ENCODE assay signal across 13 cellular contexts in genomic region chr6:54428437-54428836, GRCh38.
A peak's percentile ranks its signal among the peaks of the same experiment; 100 is the strongest.
DNase-seq lines count a peak whose midpoint lies in the region; ATAC-seq, FAIRE-seq and TF ChIP-seq lines count a peak whose summit lies in the region.
"Had no signal": no experiment of that assay in that cellular context is flagged by ENCODE, and none has a peak within 500 bp of the region (broad histone marks: within the 10 kb centered on the region; RNA-seq: fewer than 3 reads in every experiment).

No MANE protein-coding gene starts in this region.

- no peak overlapping the region for H3K4me3 Mint-ChIP-seq in endodermal cell
- H3K4me3 Mint-ChIP-seq: activated B cell treated with CpG ODN at 0.5 μM for 24 hours; CD4-positive, alpha-beta T cell; dendritic cell treated with granulocyte-macrophage colony-stimulating factor and Interleukin-4, amounts not matched to agents 40 ng/mL and 50 ng/mL, for 4 days had no signal

- H3K27ac ChIP-seq in K562 (ENCODE audit: extremely low read depth, low read depth, low read length) (no peak overlapping the region), endodermal cell (ENCODE audit: low read depth, low read length) (no peak overlapping the region)
- H3K27ac ChIP-seq: PC-9 had no signal

- intact Hi-C loops in K562 (cut with micrococcal nuclease), result no loop called here

- ATAC-seq in GM18858 (IDR thresholded peaks at IDR 0.05; ENCODE audit: unreplicated experiment) (peak; percentile 88), GM21526 (IDR thresholded peaks at IDR 0.05; ENCODE audit: low FRiP score, unreplicated experiment) (peak; percentile 84), HG03060 (IDR thresholded peaks at IDR 0.05; ENCODE audit: low read depth, unreplicated experiment) (peak; percentile 82), K562 (no peak)

- no peak overlapping the region for H3K4me2 ChIP-seq in K562 (ENCODE audit: insufficient read depth, low read length)
- H3K4me2 ChIP-seq: PC-9 had no signal

- H3K4me1 ChIP-seq in K562 (replicated peaks in 1 of 2; ENCODE audit: control insufficient read depth in 2 of 2, insufficient read depth in 2 of 2, low read length in 2 of 2) (no peaks in the 10 kb centered on the region), endodermal cell (ENCODE audit: control insufficient read depth, insufficient read depth, low read length) (no peaks in the 10 kb centered on the region)

- no peaks in the 10 kb centered on the region for H3K27me3 Mint-ChIP-seq in endodermal cell (ENCODE audit: insufficient read depth)
- H3K27me3 Mint-ChIP-seq: activated B cell treated with CpG ODN at 0.5 μM for 24 hours; CD4-positive, alpha-beta T cell; dendritic cell treated with granulocyte-macrophage colony-stimulating factor and Interleukin-4, amounts not matched to agents 40 ng/mL and 50 ng/mL, for 4 days had no signal

- no peaks in the 10 kb centered on the region for H3K9me3 Mint-ChIP-seq in endodermal cell
- H3K9me3 Mint-ChIP-seq: activated B cell treated with CpG ODN at 0.5 μM for 24 hours had no signal

- H3K9ac ChIP-seq in K562 (ENCODE audit: insufficient read depth in 1 of 2, low read depth in 2 of 2, low read length in 2 of 2), result no peak overlapping the region
- no peak overlapping the region for H3K9ac ChIP-seq in endodermal cell (ENCODE audit: extremely low read depth, low read length, poor library complexity, severe bottlenecking)

- FAIRE-seq in K562 (lab: Jason Lieb, UNC) (no peak), D721Med (lab: Jason Lieb, UNC) (no peak)

- no peak overlapping the region for H3K27ac Mint-ChIP-seq in endodermal cell
- H3K27ac Mint-ChIP-seq: activated B cell treated with CpG ODN at 0.5 μM for 24 hours; CD4-positive, alpha-beta T cell; dendritic cell treated with granulocyte-macrophage colony-stimulating factor and Interleukin-4, amounts not matched to agents 40 ng/mL and 50 ng/mL, for 4 days had no signal

- H3K79me2 ChIP-seq in K562 (ENCODE audit: control insufficient read depth, insufficient read depth, low read length), result no peaks in the 10 kb centered on the region

- no peak for TF ChIP-seq POLR2A in K562 (conservative IDR thresholded peaks at IDR 0.05)

- DNase-seq in K562 (ENCODE audit: extremely low read depth in 1 of 4, low spot score in 3 of 4) (no peak), activated gamma-delta T cell (lab: John Stamatoyannopoulos, UW) (no peak), hepatic stellate cell (ENCODE audit: low spot score) (no peak), endodermal cell (no peak), D721Med (ENCODE audit: insufficient read length, low spot score) (no peak)
- DNase-seq: activated B cell treated with CpG ODN at 0.5 μM for 24 hours; activated naive CD4-positive, alpha-beta T cell treated with anti-CD3 and anti-CD28 coated beads, Interleukin-2, amount 50 U/mL, for 16 hours; CD4-positive, alpha-beta T cell; PC-9 had no signal

- no TSS peak for BruUV-seq in K562 (replicated peaks; lab: Mats Ljungman, UMichigan)

- WGBS in K562 (ENCODE audit: insufficient coverage, low coverage, missing lambda C conversion rate), result 0% methylated on average over 2 of the region's 2 CpGs
- WGBS in endodermal cell (ENCODE audit: insufficient coverage in 1 of 2, insufficient read length in 1 of 2), 2 experiments, result 90 to 94% methylated on average over 2 of the region's 2 CpGs

- no peaks in the 10 kb centered on the region for H3K9me1 ChIP-seq in K562 (ENCODE audit: control insufficient read depth, insufficient read depth, low read length)

- no peaks in the 10 kb centered on the region for H3K9me3 ChIP-seq in K562 (replicated peaks; ENCODE audit: control insufficient read depth, insufficient read depth, low read depth, low read length)
- no peaks in the 10 kb centered on the region for H3K9me3 ChIP-seq in endodermal cell (ENCODE audit: control insufficient read depth, low read length)

- no peak overlapping the region for H2AFZ ChIP-seq in K562 (ENCODE audit: low read depth, low read length)
- H2AFZ ChIP-seq: PC-9 had no signal

- TF ChIP-seq RAD21 in K562 (CRISPR knock-in tag; conservative IDR thresholded peaks at IDR 0.05 in 1 of 2, IDR thresholded peaks at IDR 0.05 in 1 of 2), result no peak

- no peak for TF ChIP-seq EP300 in K562 (IDR thresholded peaks at IDR 0.05; ENCODE audit: low read length)

- TF ChIP-seq CTCF in K562 (IDR thresholded peaks at IDR 0.05 in 2 of 3, conservative IDR thresholded peaks at IDR 0.05 in 1 of 3; ENCODE audit: insufficient read depth in 2 of 3, low read depth in 1 of 3, low read length in 3 of 3), result no peak
- no peak for TF ChIP-seq CTCF in endodermal cell (conservative IDR thresholded peaks at IDR 0.05)
- TF ChIP-seq CTCF in D721Med (IDR thresholded peaks at IDR 0.05; ENCODE audit: insufficient read depth, missing control alignments), result no peak

- H3K4me3 ChIP-seq in K562, result no peak overlapping the region
- no peak overlapping the region for H3K4me3 ChIP-seq in endodermal cell (ENCODE audit: low read length)
- H3K4me3 ChIP-seq: PC-9 had no signal

- POLR2A ChIA-PET in K562 (lab: Yijun Ruan, JAX), result no interaction called here

- H3K27me3 ChIP-seq in K562 (ENCODE audit: control insufficient read depth in 2 of 2, insufficient read depth in 2 of 2, low read length in 2 of 2), result no peaks in the 10 kb centered on the region
- H3K27me3 ChIP-seq in endodermal cell (ENCODE audit: control insufficient read depth, insufficient read depth, low read length, poor library complexity, severe bottlenecking), result no peaks in the 10 kb centered on the region

- H3K36me3 ChIP-seq in K562 (ENCODE audit: control insufficient read depth, insufficient read depth, low read length), result no peaks in the 10 kb centered on the region
- H3K36me3 ChIP-seq in endodermal cell (ENCODE audit: control insufficient read depth, insufficient read depth, low read length), result no peaks in the 10 kb centered on the region

- no peaks in the 10 kb centered on the region for H3K36me3 Mint-ChIP-seq in endodermal cell (ENCODE audit: low read depth)

- CTCF ChIA-PET in K562 (lab: Yijun Ruan, JAX; ENCODE audit: low intra/inter-chr PET ratio), result no interaction called here

- peaks cover 7% of the 10 kb centered on the region for H3K4me1 Mint-ChIP-seq in endodermal cell
- H3K4me1 Mint-ChIP-seq: activated B cell treated with CpG ODN at 0.5 μM for 24 hours had no signal

- in situ Hi-C loops in K562 (cut with MboI), result no loop called here

- H4K20me1 ChIP-seq in K562 (replicated peaks; ENCODE audit: control insufficient read depth, insufficient read depth, low read length), result no peaks in the 10 kb centered on the region

TF ChIP-seq in K562, 482 proteins besides CTCF, POLR2A, EP300 and RAD21:
- TF ChIP-seq NUFIP1 (IDR thresholded peaks at IDR 0.05; ENCODE audit: partially characterized antibody), result no peak
- peak; percentile 51 for TF ChIP-seq TFE3 (CRISPR knock-in tag; IDR thresholded peaks at IDR 0.05)
- TF ChIP-seq PPARD (CRISPR knock-in tag; IDR thresholded peaks at IDR 0.05), result no peak
- no peak for TF ChIP-seq ATF1 (CRISPR knock-in tag; IDR thresholded peaks at IDR 0.05)
- no peak for TF ChIP-seq ATF1 (tag; IDR thresholded peaks at IDR 0.05)
- no peak for TF ChIP-seq TCF3 (CRISPR knock-in tag; IDR thresholded peaks at IDR 0.05)
- no peak for TF ChIP-seq ZNF512 (tag; IDR thresholded peaks at IDR 0.05)
